In genomic region chr9:134871941-134872340, GRCh38 we compare ENCODE assay signal across 29 cellular contexts. TPM values are rescaled to one million over a fixed set of nuclear protein-coding genes. Genes with fewer than 3 reads are reported as not detected.
DNase-seq lines count a peak whose midpoint lies in the region; ATAC-seq, FAIRE-seq and TF ChIP-seq lines count a peak whose summit lies in the region.
"Had no signal": no experiment of that assay in that cellular context is flagged by ENCODE, and none has a peak within 500 bp of the region (broad histone marks: within the 10 kb centered on the region; RNA-seq: fewer than 3 reads in every experiment).

No MANE protein-coding gene starts in this region.

- no peaks in the 10 kb centered on the region for H3K4me1 ChIP-seq in right cardiac atrium (ENCODE audit: control insufficient read depth, insufficient read depth, low read length)
- H3K4me1 ChIP-seq: SJSA1 had no signal

- intact Hi-C loops in right cardiac atrium (cut with DNase I) (no loop called here), left colon (cut with DNase I, micrococcal nuclease) (no loop called here)

- TF ChIP-seq CTCF in chondrocyte (IDR thresholded peaks at IDR 0.05) (no peak), osteocyte (IDR thresholded peaks at IDR 0.05) (no peak)

- no peak overlapping the region for H3K4me3 Mint-ChIP-seq in chondrocyte (ENCODE audit: unreplicated experiment)
- H3K4me3 Mint-ChIP-seq in osteocyte (ENCODE audit: unreplicated experiment), result no peak overlapping the region
- no peak overlapping the region for H3K4me3 Mint-ChIP-seq in stimulated activated naive B cell treated with anti-CD40 and anti-IgM and Interleukin-4, amounts not matched to agents 10 μg/mL and 1 μg/mL and 100 μg/mL, for 72 hours
- H3K4me3 Mint-ChIP-seq: activated naive CD4-positive, alpha-beta T cell treated with anti-CD3 and anti-CD28 coated beads for 36 hours; activated T-cell treated with anti-CD3 and anti-CD28 coated beads, Interleukin-2, amount 50 U/mL, for 4 hours; naive thymus-derived CD8-positive, alpha-beta T cell had no signal

- H3K27me3 Mint-ChIP-seq in chondrocyte (ENCODE audit: low read depth), result peaks cover 4% of the 10 kb centered on the region
- H3K27me3 Mint-ChIP-seq in osteocyte (ENCODE audit: unreplicated experiment), result peaks cover 17% of the 10 kb centered on the region
- H3K27me3 Mint-ChIP-seq in stimulated activated naive B cell treated with anti-CD40 and anti-IgM and Interleukin-4, amounts not matched to agents 10 μg/mL and 1 μg/mL and 100 μg/mL, for 72 hours, result peaks cover 0 to 9% of the 10 kb centered on the region in 2 donors

- H3K4me1 Mint-ChIP-seq in chondrocyte (ENCODE audit: low read depth) (peaks cover 13% of the 10 kb centered on the region), osteocyte (ENCODE audit: unreplicated experiment) (peaks cover 14% of the 10 kb centered on the region)
- H3K4me1 Mint-ChIP-seq in stimulated activated naive B cell treated with anti-CD40 and anti-IgM and Interleukin-4, amounts not matched to agents 10 μg/mL and 1 μg/mL and 100 μg/mL, for 72 hours, result peaks cover 27 to 30% of the 10 kb centered on the region in 2 donors

- H3K27ac ChIP-seq in right cardiac atrium (ENCODE audit: low read length), result no peak overlapping the region
- H3K27ac ChIP-seq: ovary, SJSA1 had no signal

- 36% methylated on average over 12 of the region's 12 CpGs for WGBS in right cardiac atrium

- peak; percentile 10 to 55 for ATAC-seq in right cardiac atrium
- ATAC-seq in stimulated activated naive B cell treated with anti-CD40 and anti-IgM and Interleukin-4, amounts not matched to agents 10 μg/mL and 1 μg/mL and 100 μg/mL, for 72 hours (replicated peaks), result no peak
- no peak for ATAC-seq in left colon
- ATAC-seq: activated T-cell treated with anti-CD3 and anti-CD28 coated beads, Interleukin-2, amount 50 U/mL, for 4 hours; HCT116; naive thymus-derived CD8-positive, alpha-beta T cell; Panc1 had no signal

- TF ChIP-seq POLR2A in GM12891 (IDR thresholded peaks at IDR 0.05; ENCODE audit: low read depth, low read length), result no peak

- no peaks in the 10 kb centered on the region for H3K36me3 Mint-ChIP-seq in chondrocyte (ENCODE audit: low read depth)
- no peaks in the 10 kb centered on the region for H3K36me3 Mint-ChIP-seq in osteocyte (ENCODE audit: unreplicated experiment)
- peaks cover 5 to 12% of the 10 kb centered on the region in 2 donors for H3K36me3 Mint-ChIP-seq in stimulated activated naive B cell treated with anti-CD40 and anti-IgM and Interleukin-4, amounts not matched to agents 10 μg/mL and 1 μg/mL and 100 μg/mL, for 72 hours
- H3K36me3 Mint-ChIP-seq: CD14-positive monocyte; naive thymus-derived CD8-positive, alpha-beta T cell had no signal

- H3K9me3 Mint-ChIP-seq in chondrocyte (ENCODE audit: low read depth) (peaks cover 6% of the 10 kb centered on the region), osteocyte (ENCODE audit: unreplicated experiment) (peaks cover 5% of the 10 kb centered on the region)
- H3K9me3 Mint-ChIP-seq in stimulated activated naive B cell treated with anti-CD40 and anti-IgM and Interleukin-4, amounts not matched to agents 10 μg/mL and 1 μg/mL and 100 μg/mL, for 72 hours, result peaks cover 10 to 12% of the 10 kb centered on the region in 2 donors
- H3K9me3 Mint-ChIP-seq: activated naive CD4-positive, alpha-beta T cell treated with anti-CD3 and anti-CD28 coated beads for 36 hours; activated T-cell treated with anti-CD3 and anti-CD28 coated beads, Interleukin-2, amount 50 U/mL, for 4 hours had no signal

- no peaks in the 10 kb centered on the region for H3K27me3 ChIP-seq in right cardiac atrium (ENCODE audit: control insufficient read depth, insufficient read depth)
- H3K27me3 ChIP-seq: ovary had no signal

- H3K27ac Mint-ChIP-seq in chondrocyte (ENCODE audit: unreplicated experiment), result peak overlapping the region; percentile 39
- H3K27ac Mint-ChIP-seq in osteocyte (ENCODE audit: unreplicated experiment), result peak overlapping the region; percentile 4
- no peak overlapping the region for H3K27ac Mint-ChIP-seq in stimulated activated naive B cell treated with anti-CD40 and anti-IgM and Interleukin-4, amounts not matched to agents 10 μg/mL and 1 μg/mL and 100 μg/mL, for 72 hours
- H3K27ac Mint-ChIP-seq: activated naive CD4-positive, alpha-beta T cell treated with anti-CD3 and anti-CD28 coated beads for 36 hours; CD14-positive monocyte; naive thymus-derived CD8-positive, alpha-beta T cell had no signal

- no peak overlapping the region for H3K4me3 ChIP-seq in right cardiac atrium (ENCODE audit: low read length)
- H3K4me3 ChIP-seq: ovary, SJSA1 had no signal

- no peaks in the 10 kb centered on the region for H3K9me3 ChIP-seq in right cardiac atrium (ENCODE audit: control insufficient read depth, low read length)
- H3K9me3 ChIP-seq: ovary, SJSA1 had no signal

- FAIRE-seq in GM12891 (lab: Jason Lieb, UNC), result peak; percentile 68
- FAIRE-seq: GM18507, islet of Langerhans had no signal

- DNase-seq in GM12891 (ENCODE audit: insufficient read length, low spot score) (no peak), chondrocyte (ENCODE audit: low spot score) (no peak), right cardiac atrium (no peak), osteocyte (ENCODE audit: extremely low spot score, unreplicated experiment) (no peak), left colon (no peak), NOMO-1 treated with dmso at 0.1 percent for 144 hours (lab: John Stamatoyannopoulos, UW; ENCODE audit: unreplicated experiment) (no peak)
- no peak for DNase-seq in stimulated activated CD4-positive, alpha-beta T cell treated with anti-CD3 and anti-CD28 coated beads, Interleukin-2, amount 100 ng/mL, for 24 hours
- DNase-seq in stimulated activated naive B cell treated with anti-CD40 and anti-IgM and Interleukin-4, amounts not matched to agents 10 μg/mL and 1 μg/mL and 100 μg/mL, for 72 hours, result no peak
- DNase-seq: activated CD4-positive, alpha-beta T cell treated with anti-CD3 and anti-CD28 coated beads for 4 hours; activated naive CD4-positive, alpha-beta T cell treated with anti-CD3 and anti-CD28 coated beads for 36 hours; activated T-cell treated with anti-CD3 and anti-CD28 coated beads, Interleukin-2, amount 50 U/mL, for 4 hours; amniotic stem cell; mesendoderm; naive thymus-derived CD8-positive, alpha-beta T cell; NCI-H187; NCI-H226; NCI-H82; T-helper 1 cell had no signal

TF ChIP-seq in GM12891, 5 proteins besides CTCF, POLR2A, EP300 and RAD21:
- TF ChIP-seq PAX5 (IDR thresholded peaks at IDR 0.05; ENCODE audit: insufficient read depth, low read length, severe bottlenecking), result no peak
- TF ChIP-seq TAF1 (IDR thresholded peaks at IDR 0.05; ENCODE audit: low read depth, low read length), result no peak
- TF ChIP-seq POLR2AphosphoS5 (IDR thresholded peaks at IDR 0.05; ENCODE audit: low read depth, low read length), result no peak
- no peak for TF ChIP-seq SPI1 (IDR thresholded peaks at IDR 0.05; ENCODE audit: low read depth, low read length)

RNA-seq across cellular contexts. Expression of gene FCN2, which starts 8.7 kb away (rescaled TPM):
- not detected for polyA plus RNA-seq in GM12891 (2012; ENCODE audit: low read depth, missing spikeins)
- total RNA-seq in chondrocyte (not detected in 3 replicates), right cardiac atrium (not detected), osteocyte (not detected in 2 replicates), left colon (not detected)
- polyA plus RNA-seq in right cardiac atrium, result 0.72 TPM
- total RNA-seq: activated CD8-positive, alpha-beta memory T cell treated with anti-CD3 and anti-CD28 coated beads for 36 hours; activated naive CD4-positive, alpha-beta T cell treated with anti-CD3 and anti-CD28 coated beads for 36 hours; activated T-cell treated with anti-CD3 and anti-CD28 coated beads, Interleukin-2, amount 50 U/mL, for 4 hours; dermis microvascular lymphatic vessel endothelial cell; fibroblast of villous mesenchyme; HT1080; naive thymus-derived CD8-positive, alpha-beta T cell; SJSA1 had no signal
- polyA plus RNA-seq: CD14-positive monocyte; naive thymus-derived CD8-positive, alpha-beta T cell had no signal

RNA-seq across cellular contexts. Expression of gene FCN1, which starts 45.8 kb away (rescaled TPM):
- not detected for polyA plus RNA-seq in GM12891 (2012; ENCODE audit: low read depth, missing spikeins)
- total RNA-seq in chondrocyte (not detected in 3 replicates), right cardiac atrium (1 to 10 TPM; 1.4 to 6.0 (median 3.0) TPM), osteocyte (not detected in 2 replicates), left colon (under 1 TPM; 0.92 to 0.95 TPM)
- 1.7 TPM for polyA plus RNA-seq in right cardiac atrium
- total RNA-seq: activated CD8-positive, alpha-beta memory T cell treated with anti-CD3 and anti-CD28 coated beads for 36 hours; activated naive CD4-positive, alpha-beta T cell treated with anti-CD3 and anti-CD28 coated beads for 36 hours; activated T-cell treated with anti-CD3 and anti-CD28 coated beads, Interleukin-2, amount 50 U/mL, for 4 hours; dermis microvascular lymphatic vessel endothelial cell; fibroblast of villous mesenchyme; HT1080; SJSA1 had no signal

Comparison
In these comparisons a context has a peak if more than half of its experiments do, and no peak if none do; other contexts are left out.
1. ATAC-seq: peak in right cardiac atrium (2 of 2); none in stimulated activated naive B cell treated with anti-CD40 and anti-IgM and Interleukin-4, amounts not matched to agents 10 μg/mL and 1 μg/mL and 100 μg/mL, for 72 hours (0 of 2) and left colon (single experiment).